ENCODE assay signal across 13 cellular contexts in genomic region chr7:151742713-151743480, GRCh38.
DNase-seq lines count a peak whose midpoint lies in the region; ATAC-seq, FAIRE-seq and TF ChIP-seq lines count a peak whose summit lies in the region.
"Had no signal": no experiment of that assay in that cellular context is flagged by ENCODE, and none has a peak within 500 bp of the region (broad histone marks: within the 10 kb centered on the region; RNA-seq: fewer than 3 reads in every experiment).

No MANE protein-coding gene starts in this region.

- H2BK20ac ChIP-seq in IMR-90 (ENCODE audit: low read depth, low read length): peak overlapping the region; percentile 61
- H2BK20ac ChIP-seq in H1 (ENCODE audit: low read length): no peak overlapping the region

- H4K5ac ChIP-seq in IMR-90 (ENCODE audit: low read depth, low read length) (peak overlapping the region; percentile 39; the same call in 1 of the 2 replicates), H1 (ENCODE audit: insufficient read length, low read depth, low read length) (no peak overlapping the region)

- no peak overlapping the region for H3K9ac ChIP-seq in IMR-90 (ENCODE audit: low read depth, low read length)
- no peak overlapping the region for H3K9ac ChIP-seq in H1 (replicated peaks in 1 of 4; ENCODE audit: extremely low read depth in 1 of 4, low read depth in 3 of 4, low read length in 3 of 4)
- H3K9ac ChIP-seq in colonic mucosa (ENCODE audit: low read depth in 2 of 2, low read length in 2 of 2): no peak overlapping the region

- TF ChIP-seq EP300 in H1 (IDR thresholded peaks at IDR 0.05; ENCODE audit: borderline replicate concordance in 1 of 2, low read depth in 2 of 2, low read length in 2 of 2): no peak

- in situ Hi-C loops in IMR-90 (cut with MboI; ENCODE audit: low sequenced_read_pairs): loop anchor here (10.0 kb wide), 1 partner anchor 118 kb away; no protein-coding TSS in a partner anchor

- POLR2A ChIA-PET in IMR-90 (lab: Charles Lee; ENCODE audit: unreplicated experiment) (no interaction called here), H1 (lab: Charles Lee; ENCODE audit: partially characterized antibody) (no interaction called here), OCI-LY7 (lab: Charles Lee) (no interaction called here)

- BruUV-seq in IMR-90 (replicated peaks; lab: Mats Ljungman, UMichigan) (no TSS peak), OCI-LY7 (replicated peaks; lab: Mats Ljungman, UMichigan) (no TSS peak)

- H3K27ac Mint-ChIP-seq in nephron progenitor cell: peak overlapping the region; percentile 66
- no peak overlapping the region for H3K27ac Mint-ChIP-seq in stimulated activated memory B cell treated with anti-CD40 and anti-IgM and Interleukin-4, amounts not matched to agents 10 μg/mL and 1 μg/mL and 100 μg/mL, for 72 hours
- H3K27ac Mint-ChIP-seq: activated naive CD4-positive, alpha-beta T cell treated with anti-CD3 and anti-CD28 coated beads, Interleukin-2, amount 50 U/mL, for 72 hours; natural killer cell treated with Interleukin-12 subunit alpha and Interleukin-12 subunit beta and Interleukin-15 and Interleukin-18, amount 100 ng/mL, for 72 hours had no signal

- H3K27me3 Mint-ChIP-seq in nephron progenitor cell (ENCODE audit: low read depth, poor library complexity): peaks cover 13% of the 10 kb centered on the region
- no peaks in the 10 kb centered on the region for H3K27me3 Mint-ChIP-seq in stimulated activated memory B cell treated with anti-CD40 and anti-IgM and Interleukin-4, amounts not matched to agents 10 μg/mL and 1 μg/mL and 100 μg/mL, for 72 hours
- H3K27me3 Mint-ChIP-seq: CD4-positive, alpha-beta memory T cell; natural killer cell treated with Interleukin-12 subunit alpha and Interleukin-12 subunit beta and Interleukin-15 and Interleukin-18, amount 100 ng/mL, for 72 hours had no signal

- TF ChIP-seq POLR2A in IMR-90 (IDR thresholded peaks at IDR 0.05; ENCODE audit: low read depth, low read length) (no peak), H1 (IDR thresholded peaks at IDR 0.05; ENCODE audit: control extremely low read depth in 1 of 2, low read depth in 2 of 2, low read length in 2 of 2) (no peak)

- DNase-seq in DMS 273 (lab: John Stamatoyannopoulos, UW; ENCODE audit: unreplicated experiment) (peak; percentile 80), IMR-90 (no peak), H1 (ENCODE audit: low read depth in 1 of 2, low spot score in 2 of 2) (peak in 1 of 2 experiments; percentile 47), nephron progenitor cell (no peak), OCI-LY7 (ENCODE audit: low spot score) (no peak), NCI-H128 (lab: John Stamatoyannopoulos, UW; ENCODE audit: unreplicated experiment) (no peak), colonic mucosa (no peak)
- DNase-seq: CD4-positive, alpha-beta memory T cell; effector CD8-positive, alpha-beta T cell; NCI-H1417 treated with DMSO at 0.1 percent for 48 hours had no signal

- no peak overlapping the region for H3K56ac ChIP-seq in IMR-90 (ENCODE audit: extremely low read depth, insufficient read depth, low read length)
- H3K56ac ChIP-seq in H1 (replicated peaks; ENCODE audit: insufficient read length, low read depth, low read length): no peak overlapping the region

- intact Hi-C loops in IMR-90 (cut with micrococcal nuclease): no loop called here
- intact Hi-C loops in OCI-LY7 (cut with micrococcal nuclease; ENCODE audit: unreplicated experiment): no loop called here
- intact Hi-C loops in colonic mucosa (cut with DNase I): no loop called here

- H2AK5ac ChIP-seq in IMR-90 (ENCODE audit: low read depth, low read length) (peak overlapping the region; percentile 74), H1 (ENCODE audit: low read depth, low read length) (no peak overlapping the region)

- no peak for FAIRE-seq in H1 (lab: Jason Lieb, UNC)

- CTCF ChIA-PET in IMR-90 (lab: Yijun Ruan, JAX) (interaction anchor here (1.2 kb wide), 1 partner anchor 11 kb away, joined by 3 read pairs; no protein-coding TSS in a partner anchor), H1 (lab: Charles Lee; ENCODE audit: partially characterized antibody) (interaction anchor here (1.0 to 2.2 kb wide), 4 partner anchors 7 to 18 kb away, joined by 3 to 8 read pairs (median 4); no protein-coding TSS in a partner anchor), OCI-LY7 (lab: Charles Lee; ENCODE audit: unreplicated experiment) (no interaction called here)

- H3K79me2 ChIP-seq in H1 (ENCODE audit: control insufficient read depth in 1 of 2, insufficient read depth in 2 of 2, low read length in 2 of 2) (no peaks in the 10 kb centered on the region), OCI-LY7 (ENCODE audit: insufficient read depth, low read depth, low read length) (no peaks in the 10 kb centered on the region)

- H2AFZ ChIP-seq in IMR-90 (replicated peaks; ENCODE audit: low read length, poor library complexity) (peak overlapping the region; percentile 75), H1 (ENCODE audit: low read length) (peak overlapping the region; percentile 94), OCI-LY7 (ENCODE audit: low read length) (no peak overlapping the region)

- H2BK120ac ChIP-seq in IMR-90 (ENCODE audit: low read depth, low read length): peak overlapping the region; percentile 55
- H2BK120ac ChIP-seq in H1 (replicated peaks; ENCODE audit: low read depth, low read length): no peak overlapping the region

- H3K36me3 ChIP-seq in IMR-90 (ENCODE audit: control insufficient read depth, insufficient read depth, low read length): no peaks in the 10 kb centered on the region
- no peaks in the 10 kb centered on the region for H3K36me3 ChIP-seq in H1 (ENCODE audit: control insufficient read depth in 2 of 4, insufficient read depth in 4 of 4, low read length in 3 of 4)
- no peaks in the 10 kb centered on the region for H3K36me3 ChIP-seq in OCI-LY7 (ENCODE audit: insufficient read depth, low read length)
- no peaks in the 10 kb centered on the region for H3K36me3 ChIP-seq in colonic mucosa

- H3K4me3 ChIP-seq in IMR-90 (ENCODE audit: insufficient read depth, low read depth, low read length) (no peak overlapping the region), H1 (ENCODE audit: extremely low read depth in 1 of 4, insufficient read depth in 2 of 4, low read depth in 3 of 4, low read length in 4 of 4) (no peak overlapping the region), OCI-LY7 (ENCODE audit: low read depth, low read length, poor library complexity, severe bottlenecking) (no peak overlapping the region), colonic mucosa (no peak overlapping the region)

- H3K4me3 Mint-ChIP-seq in nephron progenitor cell: no peak overlapping the region
- no peak overlapping the region for H3K4me3 Mint-ChIP-seq in stimulated activated memory B cell treated with anti-CD40 and anti-IgM and Interleukin-4, amounts not matched to agents 10 μg/mL and 1 μg/mL and 100 μg/mL, for 72 hours
- H3K4me3 Mint-ChIP-seq: CD4-positive, alpha-beta memory T cell; natural killer cell treated with Interleukin-12 subunit alpha and Interleukin-12 subunit beta and Interleukin-15 and Interleukin-18, amount 100 ng/mL, for 72 hours had no signal

- H4K20me1 ChIP-seq in IMR-90 (ENCODE audit: insufficient read depth, low read length): no peaks in the 10 kb centered on the region
- H4K20me1 ChIP-seq in H1 (replicated peaks in 1 of 2; ENCODE audit: control insufficient read depth in 1 of 2, insufficient read depth in 2 of 2, low read length in 2 of 2): no peaks in the 10 kb centered on the region
- H4K20me1 ChIP-seq in OCI-LY7 (ENCODE audit: insufficient read depth, low read length): no peaks in the 10 kb centered on the region

- H3K23ac ChIP-seq in IMR-90 (ENCODE audit: low read depth, low read length) (no peak overlapping the region), H1 (ENCODE audit: insufficient read length) (no peak overlapping the region)

- H3K4me1 ChIP-seq in IMR-90 (ENCODE audit: control insufficient read depth, insufficient read depth, low read length) (peaks cover 37% of the 10 kb centered on the region), H1 (replicated peaks in 1 of 4; ENCODE audit: control insufficient read depth in 3 of 4, insufficient read depth in 4 of 4, low read length in 3 of 4) (peaks cover 6 to 16% (median 10%) of the 10 kb centered on the region in 4 experiments; a peak in 6 of 7 replicates), OCI-LY7 (ENCODE audit: insufficient read depth, low read length, poor library complexity, severe bottlenecking) (no peaks in the 10 kb centered on the region), colonic mucosa (peaks cover 12% of the 10 kb centered on the region)

- H3K18ac ChIP-seq in IMR-90 (ENCODE audit: low read depth, low read length): peak overlapping the region; percentile 57; the same call in 1 of the 2 replicates
- peak overlapping the region; percentile 60; the same call in 1 of the 2 replicates for H3K18ac ChIP-seq in H1 (ENCODE audit: extremely low read depth, low read length)

- H3K27me3 ChIP-seq in IMR-90 (ENCODE audit: control insufficient read depth, insufficient read depth, low read length) (no peaks in the 10 kb centered on the region), H1 (replicated peaks in 1 of 4; ENCODE audit: control insufficient read depth in 3 of 4, extremely low read depth in 1 of 4, insufficient read depth in 3 of 4, low read length in 3 of 4) (no peaks in the 10 kb centered on the region), colonic mucosa (no peaks in the 10 kb centered on the region)

- peaks cover 44% of the 10 kb centered on the region for H3K4me1 Mint-ChIP-seq in nephron progenitor cell
- peaks cover 22% of the 10 kb centered on the region for H3K4me1 Mint-ChIP-seq in stimulated activated memory B cell treated with anti-CD40 and anti-IgM and Interleukin-4, amounts not matched to agents 10 μg/mL and 1 μg/mL and 100 μg/mL, for 72 hours

- H3K23me2 ChIP-seq in H1 (ENCODE audit: low read depth, low read length): no peaks in the 10 kb centered on the region

- H3K9me3 Mint-ChIP-seq in nephron progenitor cell: peaks cover 10% of the 10 kb centered on the region
- no peaks in the 10 kb centered on the region for H3K9me3 Mint-ChIP-seq in stimulated activated memory B cell treated with anti-CD40 and anti-IgM and Interleukin-4, amounts not matched to agents 10 μg/mL and 1 μg/mL and 100 μg/mL, for 72 hours
- H3K9me3 Mint-ChIP-seq: activated naive CD4-positive, alpha-beta T cell treated with anti-CD3 and anti-CD28 coated beads, Interleukin-2, amount 50 U/mL, for 72 hours; natural killer cell treated with Interleukin-12 subunit alpha and Interleukin-12 subunit beta and Interleukin-15 and Interleukin-18, amount 100 ng/mL, for 72 hours had no signal

- H4K91ac ChIP-seq in IMR-90 (ENCODE audit: insufficient read depth, low read depth, low read length) (peak overlapping the region; percentile 51), H1 (replicated peaks; ENCODE audit: insufficient read length, low read length) (peak overlapping the region; percentile 63)

- 0 out of 2 replicates have a peak overlapping the region, but pooled peaks have one; percentile 53 for H2BK12ac ChIP-seq in H1 (ENCODE audit: low read depth, low read length)

- H3K14ac ChIP-seq in IMR-90 (replicated peaks; ENCODE audit: low read depth, low read length): peak overlapping the region; percentile 30; the same call in 1 of the 2 replicates
- no peak overlapping the region for H3K14ac ChIP-seq in H1 (ENCODE audit: insufficient read length)

- WGBS in IMR-90 (ENCODE audit: extremely low coverage in 2 of 2, insufficient read length in 1 of 2), 2 experiments: 45% methylated on average over 3 of the region's 18 CpGs; no CpG with 5 or more reads in 1 of the 2 experiments
- 74% methylated on average over 18 of the region's 18 CpGs; no CpG with 5 or more reads in 1 of the 2 experiments for WGBS in H1 (ENCODE audit: extremely low coverage in 1 of 2, insufficient coverage in 1 of 2, insufficient read length in 1 of 2, insufficient replicate concordance in 2 of 2, low coverage in 1 of 2, low lambda C conversion rate in 2 of 2, missing lambda C conversion rate in 1 of 2), 2 experiments

- no peak for TF ChIP-seq RAD21 in IMR-90 (IDR thresholded peaks at IDR 0.05; ENCODE audit: low read length)
- no peak for TF ChIP-seq RAD21 in H1 (IDR thresholded peaks at IDR 0.05 in 1 of 2, conservative IDR thresholded peaks at IDR 0.05 in 1 of 2; ENCODE audit: low read depth in 2 of 2, low read length in 2 of 2)

- H2AK9ac ChIP-seq in IMR-90 (replicated peaks; ENCODE audit: low read depth, low read length, poor library complexity): peak overlapping the region; percentile 51

- H2BK15ac ChIP-seq in IMR-90 (ENCODE audit: low read depth, low read length) (peak overlapping the region; percentile 80; the same call in 2 of the 3 replicates), H1 (ENCODE audit: low read length) (no peak overlapping the region; the same call in 1 of the 2 replicates)

- TF ChIP-seq CTCF in IMR-90 (conservative IDR thresholded peaks at IDR 0.05; ENCODE audit: low read depth, low read length) (no peak), H1 (IDR thresholded peaks at IDR 0.05; ENCODE audit: control extremely low read depth in 1 of 3, insufficient read depth in 1 of 3, low read depth in 1 of 3, low read length in 3 of 3) (no peak), nephron progenitor cell (IDR thresholded peaks at IDR 0.05) (no peak), OCI-LY7 (conservative IDR thresholded peaks at IDR 0.05; ENCODE audit: low read length) (no peak), colonic mucosa (IDR thresholded peaks at IDR 0.05) (no peak)

- dilution Hi-C loops in IMR-90 (cut with HindIII; ENCODE audit: low sequenced_read_pairs, unreplicated experiment): no loop called here

- peak overlapping the region; percentile 24 to 36; a peak in 2 of 4 replicates for H4K8ac ChIP-seq in IMR-90 (ENCODE audit: low read depth in 2 of 2, low read length in 2 of 2)
- H4K8ac ChIP-seq in H1 (ENCODE audit: extremely low read depth, insufficient read depth, low read length): no peak overlapping the region

- H3K4ac ChIP-seq in IMR-90 (ENCODE audit: low read depth, low read length): peak overlapping the region; percentile 58
- no peak overlapping the region for H3K4ac ChIP-seq in H1 (replicated peaks; ENCODE audit: insufficient read length, low read depth, low read length)

- peaks cover 4% of the 10 kb centered on the region for H3K36me3 Mint-ChIP-seq in nephron progenitor cell (ENCODE audit: low read depth)
- peaks cover 11% of the 10 kb centered on the region for H3K36me3 Mint-ChIP-seq in stimulated activated memory B cell treated with anti-CD40 and anti-IgM and Interleukin-4, amounts not matched to agents 10 μg/mL and 1 μg/mL and 100 μg/mL, for 72 hours
- H3K36me3 Mint-ChIP-seq: natural killer cell treated with Interleukin-12 subunit alpha and Interleukin-12 subunit beta and Interleukin-15 and Interleukin-18, amount 100 ng/mL, for 72 hours had no signal

- no peak for ATAC-seq in IMR-90 (ENCODE audit: low read depth)
- ATAC-seq in stimulated activated memory B cell treated with anti-CD40 and anti-IgM and Interleukin-4, amounts not matched to agents 10 μg/mL and 1 μg/mL and 100 μg/mL, for 72 hours: no peak
- ATAC-seq: natural killer cell treated with Interleukin-12 subunit alpha and Interleukin-12 subunit beta and Interleukin-15 and Interleukin-18, amount 100 ng/mL, for 72 hours had no signal

- H3K4me2 ChIP-seq in IMR-90 (ENCODE audit: low read depth, low read length): no peak overlapping the region
- H3K4me2 ChIP-seq in H1 (ENCODE audit: insufficient read depth in 1 of 2, low read depth in 2 of 2, low read length in 2 of 2): no peak overlapping the region
- H3K4me2 ChIP-seq in OCI-LY7 (ENCODE audit: low read length): no peak overlapping the region

- H2BK5ac ChIP-seq in IMR-90 (ENCODE audit: low read depth, low read length, poor library complexity, severe bottlenecking) (no peak overlapping the region), H1 (ENCODE audit: low read depth, low read length) (peak overlapping the region; percentile 44; the same call in 1 of the 2 replicates)

- H3K9me2 ChIP-seq in OCI-LY7 (ENCODE audit: insufficient read depth, low read length): no peaks in the 10 kb centered on the region

- no peaks in the 10 kb centered on the region for H3K9me3 ChIP-seq in IMR-90 (ENCODE audit: control insufficient read depth, insufficient read depth, low read length)
- peaks cover 4 to 6% of the 10 kb centered on the region in 2 experiments; a peak in 3 of 4 replicates for H3K9me3 ChIP-seq in H1 (ENCODE audit: insufficient read depth in 2 of 2, low read depth in 1 of 2, low read length in 1 of 2)
- no peaks in the 10 kb centered on the region for H3K9me3 ChIP-seq in OCI-LY7 (ENCODE audit: low read length)
- H3K9me3 ChIP-seq in colonic mucosa: no peaks in the 10 kb centered on the region

- H3K27ac ChIP-seq in IMR-90 (ENCODE audit: insufficient read depth, low read length) (no peak overlapping the region), H1 (ENCODE audit: low read depth, low read length) (no peak overlapping the region), OCI-LY7 (ENCODE audit: low read depth, low read length, poor library complexity, severe bottlenecking) (no peak overlapping the region), colonic mucosa (no peak overlapping the region)

- H3K9me1 ChIP-seq in IMR-90 (ENCODE audit: insufficient read depth, low read length): peaks cover 8% of the 10 kb centered on the region; the same call in 1 of the 2 replicates

- no peaks in the 10 kb centered on the region for H3K79me1 ChIP-seq in IMR-90 (ENCODE audit: low read depth in 1 of 2, low read length in 2 of 2)
- H3K79me1 ChIP-seq in H1 (ENCODE audit: low read depth, low read length): no peaks in the 10 kb centered on the region
